Comparison of ENCODE assay signal across 14 cellular contexts in the genomic region with DNA sequence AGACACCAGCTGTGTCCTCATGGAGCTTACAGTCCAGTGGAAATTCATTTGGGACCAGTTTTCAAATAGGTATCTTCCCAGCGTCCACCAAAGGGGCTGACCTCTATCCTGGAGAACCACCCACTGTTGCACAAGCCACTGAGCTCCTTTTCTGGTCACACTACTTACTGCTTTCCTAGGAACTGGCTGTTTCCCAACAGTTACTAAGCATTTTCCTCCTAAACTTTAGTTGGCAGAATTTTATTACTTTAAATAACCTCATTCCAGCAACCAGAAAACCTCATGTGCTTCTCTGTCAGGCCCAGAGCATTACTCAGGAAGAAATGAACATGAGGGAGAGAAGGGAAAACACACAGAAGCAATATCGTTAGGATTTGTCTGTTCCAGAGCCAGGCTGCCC.
"Had no signal": no experiment of that assay in that cellular context is flagged by ENCODE, and none has a peak within 500 bp of the region (broad histone marks: within the 10 kb centered on the region; RNA-seq: fewer than 3 reads in every experiment).

No MANE protein-coding gene starts in this region.

- H3K36me3 ChIP-seq: heart left ventricle had no signal

- H3K27me3 ChIP-seq: body of pancreas, heart left ventricle had no signal

- H3K4me3 ChIP-seq: body of pancreas, heart left ventricle, smooth muscle cell had no signal

- H3K4me1 ChIP-seq: body of pancreas, heart left ventricle had no signal

- DNase-seq: activated CD4-positive, alpha-beta T cell treated with anti-CD3 and anti-CD28 coated beads, Interleukin-2, amount 10 ng/mL, durations not matched to agents 7 days and 5 days; activated CD4-positive, CD25-positive, alpha-beta regulatory T cell; activated naive CD4-positive, alpha-beta T cell treated with anti-CD3 and anti-CD28 coated beads for 36 hours; activated T-cell treated with anti-CD3 and anti-CD28 coated beads for 4 hours; effector memory CD8-positive, alpha-beta T cell; foreskin fibroblast; heart left ventricle; nephron progenitor cell; substantia nigra had no signal

- ATAC-seq: activated T-helper 17 cell treated with anti-CD3 and anti-CD28 coated beads, Interleukin-2, amount 50 U/mL, for 72 hours; body of pancreas; effector memory CD8-positive, alpha-beta T cell; stimulated activated effector memory CD8-positive, alpha-beta T cell treated with anti-CD3 and anti-CD28 coated beads, Interleukin-12 subunit alpha, Interleukin-12 subunit beta, amount 100 ng/mL, for 72 hours had no signal

- H3K4me2 ChIP-seq: smooth muscle cell had no signal

- H3K27ac ChIP-seq: body of pancreas, epithelial cell of prostate, heart left ventricle had no signal

- H3K9me3 ChIP-seq: body of pancreas, heart left ventricle had no signal
